In the genomic region with DNA sequence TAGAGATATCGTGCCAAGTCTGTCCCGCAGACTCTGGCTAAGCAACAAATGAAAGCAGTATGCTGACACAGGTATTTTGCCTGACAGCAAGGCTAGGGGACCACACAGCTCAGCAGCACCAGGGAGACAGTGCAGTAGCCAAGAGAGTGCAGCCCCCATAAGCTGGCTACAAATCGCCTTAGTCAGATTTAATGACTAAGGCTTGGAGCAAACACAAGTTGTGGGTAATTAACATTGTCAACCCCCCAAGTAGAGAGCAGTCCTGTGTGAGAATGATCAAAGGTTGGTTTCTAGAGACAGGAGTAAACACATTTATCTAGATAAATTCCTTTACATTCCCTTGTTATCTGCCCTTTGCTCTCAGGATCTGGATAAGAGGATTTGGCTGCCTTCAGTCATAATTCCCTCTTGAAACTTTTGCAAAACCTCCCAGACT, we compare ENCODE assay signal across 1 cellular context.
TF ChIP-seq lines count a peak whose summit lies in the region.

No MANE protein-coding gene starts in this region.

TF ChIP-seq in K562, 482 proteins besides CTCF, POLR2A, EP300 and RAD21 (continued from another document):
- TF ChIP-seq, protein P1, sequence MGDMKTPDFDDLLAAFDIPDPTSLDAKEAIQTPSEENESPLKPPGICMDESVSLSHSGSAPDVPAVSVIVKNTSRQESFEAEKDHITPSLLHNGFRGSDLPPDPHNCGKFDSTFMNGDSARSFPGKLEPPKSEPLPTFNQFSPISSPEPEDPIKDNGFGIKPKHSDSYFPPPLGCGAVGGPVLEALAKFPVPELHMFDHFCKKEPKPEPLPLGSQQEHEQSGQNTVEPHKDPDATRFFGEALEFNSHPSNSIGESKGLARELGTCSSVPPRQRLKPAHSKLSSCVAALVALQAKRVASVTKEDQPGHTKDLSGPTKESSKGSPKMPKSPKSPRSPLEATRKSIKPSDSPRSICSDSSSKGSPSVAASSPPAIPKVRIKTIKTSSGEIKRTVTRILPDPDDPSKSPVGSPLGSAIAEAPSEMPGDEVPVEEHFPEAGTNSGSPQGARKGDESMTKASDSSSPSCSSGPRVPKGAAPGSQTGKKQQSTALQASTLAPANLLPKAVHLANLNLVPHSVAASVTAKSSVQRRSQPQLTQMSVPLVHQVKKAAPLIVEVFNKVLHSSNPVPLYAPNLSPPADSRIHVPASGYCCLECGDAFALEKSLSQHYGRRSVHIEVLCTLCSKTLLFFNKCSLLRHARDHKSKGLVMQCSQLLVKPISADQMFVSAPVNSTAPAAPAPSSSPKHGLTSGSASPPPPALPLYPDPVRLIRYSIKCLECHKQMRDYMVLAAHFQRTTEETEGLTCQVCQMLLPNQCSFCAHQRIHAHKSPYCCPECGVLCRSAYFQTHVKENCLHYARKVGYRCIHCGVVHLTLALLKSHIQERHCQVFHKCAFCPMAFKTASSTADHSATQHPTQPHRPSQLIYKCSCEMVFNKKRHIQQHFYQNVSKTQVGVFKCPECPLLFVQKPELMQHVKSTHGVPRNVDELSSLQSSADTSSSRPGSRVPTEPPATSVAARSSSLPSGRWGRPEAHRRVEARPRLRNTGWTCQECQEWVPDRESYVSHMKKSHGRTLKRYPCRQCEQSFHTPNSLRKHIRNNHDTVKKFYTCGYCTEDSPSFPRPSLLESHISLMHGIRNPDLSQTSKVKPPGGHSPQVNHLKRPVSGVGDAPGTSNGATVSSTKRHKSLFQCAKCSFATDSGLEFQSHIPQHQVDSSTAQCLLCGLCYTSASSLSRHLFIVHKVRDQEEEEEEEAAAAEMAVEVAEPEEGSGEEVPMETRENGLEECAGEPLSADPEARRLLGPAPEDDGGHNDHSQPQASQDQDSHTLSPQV (IDR thresholded peaks at IDR 0.05): no peak
- no peak for TF ChIP-seq ZNF75A (CRISPR knock-in tag; IDR thresholded peaks at IDR 0.05)
- TF ChIP-seq ZNF316 (IDR thresholded peaks at IDR 0.05): peak; percentile 65
- no peak for TF ChIP-seq RCOR1 (IDR thresholded peaks at IDR 0.05; ENCODE audit: borderline replicate concordance in 1 of 2, low read depth in 2 of 2, low read length in 2 of 2)
- TF ChIP-seq MCM5 (IDR thresholded peaks at IDR 0.05; ENCODE audit: low read depth): no peak
- no peak for TF ChIP-seq FOXJ3 (CRISPR knock-in tag; IDR thresholded peaks at IDR 0.05)
